Comparison of ENCODE assay signal across 3 cellular contexts in the genomic region with DNA sequence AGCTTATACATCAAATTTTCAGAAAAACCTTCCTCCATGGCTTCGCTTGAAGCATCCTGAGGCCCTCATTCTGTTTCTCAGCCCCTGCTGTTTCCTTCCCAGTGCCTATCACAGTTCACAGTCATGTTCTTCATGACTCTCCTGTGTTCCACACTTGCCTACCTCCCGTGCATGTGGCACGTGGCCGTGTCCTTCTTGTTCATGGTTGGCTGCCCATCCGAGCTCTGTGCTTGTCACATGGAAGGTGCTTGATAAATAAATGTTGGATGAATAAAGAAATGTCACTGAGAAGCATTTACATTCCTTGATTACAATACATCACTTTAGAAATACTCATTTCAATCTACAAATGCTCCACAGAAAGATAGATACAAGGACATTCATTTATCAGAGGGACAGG.
TF ChIP-seq lines count a peak whose summit lies in the region.

No MANE protein-coding gene starts in this region.

TF ChIP-seq in SK-N-SH, 30 proteins besides CTCF, POLR2A, EP300 and RAD21:
- TF ChIP-seq MEF2A (IDR thresholded peaks at IDR 0.05; ENCODE audit: borderline replicate concordance, low read depth) (no peak), NFIC (IDR thresholded peaks at IDR 0.05; ENCODE audit: borderline replicate concordance) (no peak), GATA2 (CRISPR knock-in tag; IDR thresholded peaks at IDR 0.05) (no peak), RCOR1 (IDR thresholded peaks at IDR 0.05; ENCODE audit: low read length) (no peak), JUND (IDR thresholded peaks at IDR 0.05) (no peak), NRF1 (IDR thresholded peaks at IDR 0.05; ENCODE audit: low read depth, low read length) (no peak)
- TF ChIP-seq, protein P1, sequence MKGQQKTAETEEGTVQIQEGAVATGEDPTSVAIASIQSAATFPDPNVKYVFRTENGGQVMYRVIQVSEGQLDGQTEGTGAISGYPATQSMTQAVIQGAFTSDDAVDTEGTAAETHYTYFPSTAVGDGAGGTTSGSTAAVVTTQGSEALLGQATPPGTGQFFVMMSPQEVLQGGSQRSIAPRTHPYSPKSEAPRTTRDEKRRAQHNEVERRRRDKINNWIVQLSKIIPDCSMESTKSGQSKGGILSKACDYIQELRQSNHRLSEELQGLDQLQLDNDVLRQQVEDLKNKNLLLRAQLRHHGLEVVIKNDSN (IDR thresholded peaks at IDR 0.05; ENCODE audit: borderline replicate concordance, low read depth), result no peak
- TF ChIP-seq, protein P2, sequence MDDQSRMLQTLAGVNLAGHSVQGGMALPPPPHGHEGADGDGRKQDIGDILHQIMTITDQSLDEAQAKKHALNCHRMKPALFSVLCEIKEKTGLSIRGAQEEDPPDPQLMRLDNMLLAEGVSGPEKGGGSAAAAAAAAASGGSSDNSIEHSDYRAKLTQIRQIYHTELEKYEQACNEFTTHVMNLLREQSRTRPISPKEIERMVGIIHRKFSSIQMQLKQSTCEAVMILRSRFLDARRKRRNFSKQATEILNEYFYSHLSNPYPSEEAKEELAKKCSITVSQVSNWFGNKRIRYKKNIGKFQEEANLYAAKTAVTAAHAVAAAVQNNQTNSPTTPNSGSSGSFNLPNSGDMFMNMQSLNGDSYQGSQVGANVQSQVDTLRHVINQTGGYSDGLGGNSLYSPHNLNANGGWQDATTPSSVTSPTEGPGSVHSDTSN (IDR thresholded peaks at IDR 0.05), result no peak
TF ChIP-seq in SK-N-SH: peak in this region for 0.

TF ChIP-seq in SK-N-SH treated with all-trans-retinoic acid at 6 μM for 48 hours, 23 proteins besides CTCF, POLR2A, EP300 and RAD21:
- TF ChIP-seq ZNF8 (CRISPR knock-in tag; IDR thresholded peaks at IDR 0.05), result no peak
- no peak for TF ChIP-seq TCF4 (CRISPR knock-in tag; IDR thresholded peaks at IDR 0.05; ENCODE audit: borderline replicate concordance)
- no peak for TF ChIP-seq ZC3H10 (CRISPR knock-in tag; IDR thresholded peaks at IDR 0.05)
- TF ChIP-seq, protein P3, sequence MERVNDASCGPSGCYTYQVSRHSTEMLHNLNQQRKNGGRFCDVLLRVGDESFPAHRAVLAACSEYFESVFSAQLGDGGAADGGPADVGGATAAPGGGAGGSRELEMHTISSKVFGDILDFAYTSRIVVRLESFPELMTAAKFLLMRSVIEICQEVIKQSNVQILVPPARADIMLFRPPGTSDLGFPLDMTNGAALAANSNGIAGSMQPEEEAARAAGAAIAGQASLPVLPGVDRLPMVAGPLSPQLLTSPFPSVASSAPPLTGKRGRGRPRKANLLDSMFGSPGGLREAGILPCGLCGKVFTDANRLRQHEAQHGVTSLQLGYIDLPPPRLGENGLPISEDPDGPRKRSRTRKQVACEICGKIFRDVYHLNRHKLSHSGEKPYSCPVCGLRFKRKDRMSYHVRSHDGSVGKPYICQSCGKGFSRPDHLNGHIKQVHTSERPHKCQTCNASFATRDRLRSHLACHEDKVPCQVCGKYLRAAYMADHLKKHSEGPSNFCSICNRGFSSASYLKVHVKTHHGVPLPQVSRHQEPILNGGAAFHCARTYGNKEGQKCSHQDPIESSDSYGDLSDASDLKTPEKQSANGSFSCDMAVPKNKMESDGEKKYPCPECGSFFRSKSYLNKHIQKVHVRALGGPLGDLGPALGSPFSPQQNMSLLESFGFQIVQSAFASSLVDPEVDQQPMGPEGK (CRISPR knock-in tag; IDR thresholded peaks at IDR 0.05; ENCODE audit: borderline replicate concordance), result no peak
- TF ChIP-seq ZFP3 (CRISPR knock-in tag; IDR thresholded peaks at IDR 0.05), result no peak
- no peak for TF ChIP-seq ARNTL (CRISPR knock-in tag; IDR thresholded peaks at IDR 0.05; ENCODE audit: borderline replicate concordance, low read depth)
- no peak for TF ChIP-seq TOX (CRISPR knock-in tag; IDR thresholded peaks at IDR 0.05; ENCODE audit: borderline replicate concordance)
- no peak for TF ChIP-seq SNAI2 (CRISPR knock-in tag; IDR thresholded peaks at IDR 0.05)
- TF ChIP-seq CSDC2 (CRISPR knock-in tag; IDR thresholded peaks at IDR 0.05), result no peak
- no peak for TF ChIP-seq POU6F1 (CRISPR knock-in tag; IDR thresholded peaks at IDR 0.05; ENCODE audit: borderline replicate concordance, low read depth)
- no peak for TF ChIP-seq ZNF70 (CRISPR knock-in tag; IDR thresholded peaks at IDR 0.05)
- no peak for TF ChIP-seq GLIS3 (CRISPR knock-in tag; IDR thresholded peaks at IDR 0.05)
- no peak for TF ChIP-seq BACH2 (CRISPR knock-in tag; IDR thresholded peaks at IDR 0.05; ENCODE audit: borderline replicate concordance)
- no peak for TF ChIP-seq ESRRG (CRISPR knock-in tag; IDR thresholded peaks at IDR 0.05)
- TF ChIP-seq PPARA (CRISPR knock-in tag; IDR thresholded peaks at IDR 0.05; ENCODE audit: borderline replicate concordance), result no peak
- no peak for TF ChIP-seq ZFP30 (CRISPR knock-in tag; IDR thresholded peaks at IDR 0.05)
- TF ChIP-seq ISL1 (CRISPR knock-in tag; IDR thresholded peaks at IDR 0.05), result no peak

TF ChIP-seq in HCT116, 20 proteins besides CTCF, POLR2A, EP300 and RAD21:
- TF ChIP-seq, protein P4, sequence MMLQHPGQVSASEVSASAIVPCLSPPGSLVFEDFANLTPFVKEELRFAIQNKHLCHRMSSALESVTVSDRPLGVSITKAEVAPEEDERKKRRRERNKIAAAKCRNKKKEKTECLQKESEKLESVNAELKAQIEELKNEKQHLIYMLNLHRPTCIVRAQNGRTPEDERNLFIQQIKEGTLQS (IDR thresholded peaks at IDR 0.05), result no peak
- TF ChIP-seq TCF7L2 (IDR thresholded peaks at IDR 0.05; ENCODE audit: borderline replicate concordance, extremely low read depth, insufficient read depth, insufficient read length) (no peak), SIN3A (IDR thresholded peaks at IDR 0.05; ENCODE audit: low read depth) (no peak), ZFX (IDR thresholded peaks at IDR 0.05) (no peak), CBX3 (IDR thresholded peaks at IDR 0.05; ENCODE audit: low read depth) (no peak), SP1 (IDR thresholded peaks at IDR 0.05; ENCODE audit: low read depth) (no peak), ELF1 (IDR thresholded peaks at IDR 0.05; ENCODE audit: borderline replicate concordance, low read depth) (no peak)
